In genomic region chr2:27509326-27509725, GRCh38 we compare ENCODE assay signal across 3 cellular contexts.
TF ChIP-seq lines count a peak whose summit lies in the region.

No MANE protein-coding gene starts in this region.

TF ChIP-seq in SK-N-SH treated with all-trans-retinoic acid at 6 μM for 48 hours, 23 proteins besides CTCF, POLR2A, EP300 and RAD21 (continues in another document):
- TF ChIP-seq ZNF565 (CRISPR knock-in tag; conservative IDR thresholded peaks at IDR 0.05; ENCODE audit: low read depth): no peak
- TF ChIP-seq CSDC2 (CRISPR knock-in tag; IDR thresholded peaks at IDR 0.05): no peak
- TF ChIP-seq CREB5 (CRISPR knock-in tag; IDR thresholded peaks at IDR 0.05; ENCODE audit: low read depth): no peak
- no peak for TF ChIP-seq ZNF8 (CRISPR knock-in tag; IDR thresholded peaks at IDR 0.05)
- no peak for TF ChIP-seq RARB (CRISPR knock-in tag; IDR thresholded peaks at IDR 0.05)
- TF ChIP-seq ISL1 (CRISPR knock-in tag; IDR thresholded peaks at IDR 0.05): no peak
- no peak for TF ChIP-seq TOX (CRISPR knock-in tag; IDR thresholded peaks at IDR 0.05; ENCODE audit: borderline replicate concordance)
- no peak for TF ChIP-seq TSHZ2 (CRISPR knock-in tag; IDR thresholded peaks at IDR 0.05)
- no peak for TF ChIP-seq BACH2 (CRISPR knock-in tag; IDR thresholded peaks at IDR 0.05; ENCODE audit: borderline replicate concordance)
- no peak for TF ChIP-seq OSR1 (CRISPR knock-in tag; IDR thresholded peaks at IDR 0.05)
- no peak for TF ChIP-seq PPARA (CRISPR knock-in tag; IDR thresholded peaks at IDR 0.05; ENCODE audit: borderline replicate concordance)
- no peak for TF ChIP-seq CSRNP3 (CRISPR knock-in tag; IDR thresholded peaks at IDR 0.05)

TF ChIP-seq in SK-N-SH, 30 proteins besides CTCF, POLR2A, EP300 and RAD21:
- TF ChIP-seq RCOR1 (IDR thresholded peaks at IDR 0.05; ENCODE audit: low read length) (no peak), POLR2AphosphoS5 (IDR thresholded peaks at IDR 0.05; ENCODE audit: low read depth, low read length) (no peak), NRF1 (IDR thresholded peaks at IDR 0.05; ENCODE audit: low read depth, low read length) (no peak), JUND (IDR thresholded peaks at IDR 0.05) (no peak), GABPA (IDR thresholded peaks at IDR 0.05; ENCODE audit: low read depth) (no peak), MAX (IDR thresholded peaks at IDR 0.05; ENCODE audit: low read depth) (no peak), RXRA (IDR thresholded peaks at IDR 0.05; ENCODE audit: borderline replicate concordance, low read depth) (no peak), ELF1 (IDR thresholded peaks at IDR 0.05) (no peak), TAF1 (IDR thresholded peaks at IDR 0.05; ENCODE audit: borderline replicate concordance, low read depth, low read length) (no peak), ZBTB33 (IDR thresholded peaks at IDR 0.05; ENCODE audit: borderline replicate concordance, low read depth) (no peak), IRF3 (IDR thresholded peaks at IDR 0.05; ENCODE audit: low read depth, low read length) (no peak), FOXM1 (IDR thresholded peaks at IDR 0.05; ENCODE audit: low read depth) (no peak), CHD2 (IDR thresholded peaks at IDR 0.05; ENCODE audit: low read length, partially characterized antibody) (no peak), MXI1 (IDR thresholded peaks at IDR 0.05; ENCODE audit: low read depth, low read length) (no peak), SIN3A (IDR thresholded peaks at IDR 0.05; ENCODE audit: borderline replicate concordance, low read depth, low read length) (no peak), REST (IDR thresholded peaks at IDR 0.05; ENCODE audit: low read depth, low read length) (no peak), SMC3 (IDR thresholded peaks at IDR 0.05; ENCODE audit: low read depth, low read length) (no peak), FOSL2 (IDR thresholded peaks at IDR 0.05; ENCODE audit: borderline replicate concordance, low read depth) (no peak), FOXJ3 (CRISPR knock-in tag; IDR thresholded peaks at IDR 0.05) (no peak)
TF ChIP-seq in SK-N-SH: peak in this region for 0.

TF ChIP-seq in endothelial cell of umbilical vein, 7 proteins besides CTCF, POLR2A, EP300 and RAD21:
- TF ChIP-seq GATA2 (IDR thresholded peaks at IDR 0.05; ENCODE audit: insufficient read depth, insufficient read length, low read depth, low read length) (no peak), POLR2AphosphoS5 (IDR thresholded peaks at IDR 0.05; ENCODE audit: insufficient read depth, low read depth, low read length) (no peak), MYC (IDR thresholded peaks at IDR 0.05; ENCODE audit: low read depth, low read length) (no peak), FOS (IDR thresholded peaks at IDR 0.05; ENCODE audit: borderline replicate concordance, insufficient read depth, low read length) (no peak), MAX (IDR thresholded peaks at IDR 0.05; ENCODE audit: insufficient read depth, insufficient read length) (no peak), EZH2 (IDR thresholded peaks at IDR 0.05; ENCODE audit: borderline replicate concordance, low read depth, low read length, severe bottlenecking) (no peak), JUN (IDR thresholded peaks at IDR 0.05; ENCODE audit: borderline replicate concordance, insufficient read depth, insufficient read length, low read depth) (no peak)
TF ChIP-seq in endothelial cell of umbilical vein: peak in this region for 0.
